Comparison of ENCODE assay signal across 19 cellular contexts in genomic region chr3:180492047-180492446, GRCh38.
DNase-seq lines count a peak whose midpoint lies in the region; ATAC-seq, FAIRE-seq and TF ChIP-seq lines count a peak whose summit lies in the region.
"Had no signal": no experiment of that assay in that cellular context is flagged by ENCODE, and none has a peak within 500 bp of the region (broad histone marks: within the 10 kb centered on the region; RNA-seq: fewer than 3 reads in every experiment).

No MANE protein-coding gene starts in this region.

- ATAC-seq in GM23338 (no peak), RWPE2 (ENCODE audit: low read depth) (peak; percentile 66), GM21381 (IDR thresholded peaks at IDR 0.05; ENCODE audit: unreplicated experiment) (no peak)

- no peaks in the 10 kb centered on the region for H3K36me3 Mint-ChIP-seq in GM23338 (ENCODE audit: low read depth)
- H3K36me3 Mint-ChIP-seq: CD4-positive, CD25-positive, alpha-beta regulatory T cell had no signal

- no peaks in the 10 kb centered on the region for H3K9me3 ChIP-seq in RWPE2 (ENCODE audit: severe bottlenecking)
- H3K9me3 ChIP-seq in keratinocyte (ENCODE audit: control insufficient read depth, low read depth, low read length): no peaks in the 10 kb centered on the region
- no peaks in the 10 kb centered on the region for H3K9me3 ChIP-seq in SJCRH30 (replicated peaks)
- H3K9me3 ChIP-seq: BE2C, Caco-2 had no signal

- H3K9me3 Mint-ChIP-seq in GM23338: peaks cover 3% of the 10 kb centered on the region; the same call in 1 of the 3 replicates

- H3F3A ChIP-seq in GM23338 (replicated peaks; ENCODE audit: low read depth): no peaks in the 10 kb centered on the region

- no peaks in the 10 kb centered on the region for H3K27me3 ChIP-seq in GM23338 (ENCODE audit: insufficient read depth)
- H3K27me3 ChIP-seq in RWPE2 (ENCODE audit: insufficient read depth, poor library complexity, severe bottlenecking): no peaks in the 10 kb centered on the region
- H3K27me3 ChIP-seq in bronchial epithelial cell (ENCODE audit: control insufficient read depth, insufficient read depth, low read length): no peaks in the 10 kb centered on the region
- no peaks in the 10 kb centered on the region for H3K27me3 ChIP-seq in keratinocyte (ENCODE audit: control insufficient read depth, extremely low read depth, insufficient read depth, low read length)
- no peaks in the 10 kb centered on the region; the same call in 1 of the 2 replicates for H3K27me3 ChIP-seq in SJCRH30
- H3K27me3 ChIP-seq: BE2C had no signal

- peaks cover 1% of the 10 kb centered on the region for H3K27me3 Mint-ChIP-seq in GM23338 (ENCODE audit: insufficient read depth, low read depth, poor library complexity)
- H3K27me3 Mint-ChIP-seq: CD4-positive, CD25-positive, alpha-beta regulatory T cell had no signal

- H3K4me3 ChIP-seq in GM23338 (no peak overlapping the region), RWPE2 (ENCODE audit: severe bottlenecking) (peak overlapping the region; percentile 0), bronchial epithelial cell (ENCODE audit: low read depth, low read length) (no peak overlapping the region), keratinocyte (ENCODE audit: control insufficient read depth in 2 of 3, extremely low read depth in 1 of 3, insufficient read depth in 2 of 3, low read depth in 1 of 3, low read length in 3 of 3) (peak overlapping the region; percentile 6 to 47 (median 32)), SJCRH30 (no peak overlapping the region)

- H3K36me3 ChIP-seq in GM23338 (ENCODE audit: insufficient read depth) (no peaks in the 10 kb centered on the region), RWPE2 (ENCODE audit: low read depth) (no peaks in the 10 kb centered on the region), bronchial epithelial cell (ENCODE audit: control insufficient read depth, insufficient read depth, low read length) (no peaks in the 10 kb centered on the region), keratinocyte (ENCODE audit: control insufficient read depth in 2 of 2, extremely low read depth in 1 of 2, insufficient read depth in 2 of 2, low read length in 2 of 2) (no peaks in the 10 kb centered on the region), SJCRH30 (no peaks in the 10 kb centered on the region)
- H3K36me3 ChIP-seq: BE2C had no signal

- no peak overlapping the region for H3K4me3 Mint-ChIP-seq in GM23338
- H3K4me3 Mint-ChIP-seq: CD4-positive, CD25-positive, alpha-beta regulatory T cell had no signal

- H3K9ac ChIP-seq in keratinocyte (ENCODE audit: control insufficient read depth, extremely low read depth, insufficient read depth, low read length): no peak overlapping the region

- FAIRE-seq in bronchial epithelial cell (lab: Jason Lieb, UNC) (no peak), keratinocyte (lab: Jason Lieb, UNC) (peak; percentile 5)
- FAIRE-seq: A204.1, GM12892, GM18507 had no signal

- no peaks in the 10 kb centered on the region for H3K79me2 ChIP-seq in GM23338 (replicated peaks; ENCODE audit: insufficient read depth)
- peaks cover 13% of the 10 kb centered on the region for H3K79me2 ChIP-seq in keratinocyte (ENCODE audit: control insufficient read depth, insufficient read depth, low read length)

- no peaks in the 10 kb centered on the region for H3K4me1 Mint-ChIP-seq in GM23338
- H3K4me1 Mint-ChIP-seq: CD4-positive, CD25-positive, alpha-beta regulatory T cell had no signal

- dilution Hi-C loops in keratinocyte (cut with MboI; ENCODE audit: extremely low pct_ligation_motif_present, low sequenced_read_pairs): no loop called here

- H3K27ac ChIP-seq in GM23338 (ENCODE audit: low read depth) (no peak overlapping the region), RWPE2 (ENCODE audit: poor library complexity, severe bottlenecking) (peak overlapping the region; percentile 77), keratinocyte (ENCODE audit: control insufficient read depth, insufficient read depth, low read length) (no peak overlapping the region), SJCRH30 (no peak overlapping the region)

- TF ChIP-seq CTCF in GM23338 (conservative IDR thresholded peaks at IDR 0.05; ENCODE audit: low read depth in 2 of 2) (no peak), RWPE2 (IDR thresholded peaks at IDR 0.05; ENCODE audit: poor library complexity, severe bottlenecking) (no peak), bronchial epithelial cell (IDR thresholded peaks at IDR 0.05; ENCODE audit: insufficient read depth, low read length, severe bottlenecking) (no peak), keratinocyte (optimal IDR thresholded peaks at IDR 0.05 in 1 of 3, IDR thresholded peaks at IDR 0.05 in 1 of 3, conservative IDR thresholded peaks at IDR 0.05 in 1 of 3; ENCODE audit: extremely low read depth in 1 of 3, insufficient read depth in 2 of 3, low read length in 3 of 3) (no peak)

- no peak overlapping the region for H3K4me2 ChIP-seq in GM23338
- H3K4me2 ChIP-seq in keratinocyte (ENCODE audit: control insufficient read depth, extremely low read depth, insufficient read depth, low read depth, low read length): peak overlapping the region; percentile 11

- no peaks in the 10 kb centered on the region for H3K9me2 ChIP-seq in GM23338 (ENCODE audit: insufficient read depth)

- no peaks in the 10 kb centered on the region for H3K9me1 ChIP-seq in keratinocyte (ENCODE audit: control insufficient read depth, extremely low read depth, insufficient read depth, low read length)

- DNase-seq in GM23338 (ENCODE audit: low spot score) (no peak), RWPE2 (ENCODE audit: low spot score) (no peak), bronchial epithelial cell (ENCODE audit: low read depth) (peak; percentile 40), keratinocyte (ENCODE audit: low read depth, low spot score) (peak; percentile 41), SJCRH30 (no peak)
- no peak for DNase-seq in NK-92 treated with Interleukin-12 subunit alpha and Interleukin-12 subunit beta, amount 100 ng/mL, for 24 hours (lab: John Stamatoyannopoulos, UW)
- DNase-seq: ACHN; BE2C; C1 segment of cervical spinal cord; Caco-2; CD4-positive, CD25-positive, alpha-beta regulatory T cell; DMS153; DMS79; GDM1; HCEC 1CT had no signal

- H3K27ac Mint-ChIP-seq in GM23338: no peak overlapping the region
- H3K27ac Mint-ChIP-seq: CD4-positive, CD25-positive, alpha-beta regulatory T cell had no signal

- H3K4me1 ChIP-seq in GM23338 (ENCODE audit: insufficient read depth) (no peaks in the 10 kb centered on the region), RWPE2 (ENCODE audit: insufficient read depth, poor library complexity, severe bottlenecking) (peaks cover 11% of the 10 kb centered on the region), keratinocyte (ENCODE audit: control insufficient read depth, extremely low read depth, insufficient read depth, low read length) (peaks cover 2% of the 10 kb centered on the region), SJCRH30 (no peaks in the 10 kb centered on the region)
- H3K4me1 ChIP-seq: BE2C, Caco-2 had no signal

- H4K20me1 ChIP-seq in GM23338 (replicated peaks; ENCODE audit: insufficient read depth) (no peaks in the 10 kb centered on the region), keratinocyte (ENCODE audit: control insufficient read depth, extremely low read depth, insufficient read depth, low read length) (no peaks in the 10 kb centered on the region)

- H2AFZ ChIP-seq in GM23338 (peak overlapping the region; percentile 40; the same call in 1 of the 2 replicates), keratinocyte (ENCODE audit: control insufficient read depth, low read length) (no peak overlapping the region)

TF ChIP-seq in GM23338, 12 proteins besides CTCF, POLR2A, EP300 and RAD21 (continues in another document):
- TF ChIP-seq JUNB (IDR thresholded peaks at IDR 0.05; ENCODE audit: unreplicated experiment): no peak
- no peak for TF ChIP-seq EZH2 (IDR thresholded peaks at IDR 0.05; ENCODE audit: low read depth, unreplicated experiment)
- TF ChIP-seq ZNF114 (CRISPR knock-in tag; IDR thresholded peaks at IDR 0.05): no peak

Comparison
In these comparisons a context has a peak if more than half of its experiments do, and no peak if none do; other contexts are left out.
1. DNase-seq: peak in bronchial epithelial cell (single experiment) and keratinocyte (single experiment); none in GM23338 (single experiment), RWPE2 (single experiment), SJCRH30 (0 of 2) and NK-92 treated with Interleukin-12 subunit alpha and Interleukin-12 subunit beta, amount 100 ng/mL, for 24 hours (single experiment).
2. H3K4me3 ChIP-seq: peak in RWPE2 (single experiment) and keratinocyte (3 of 3); none in GM23338 (single experiment), bronchial epithelial cell (single experiment) and SJCRH30 (single experiment).